In the genomic region with DNA sequence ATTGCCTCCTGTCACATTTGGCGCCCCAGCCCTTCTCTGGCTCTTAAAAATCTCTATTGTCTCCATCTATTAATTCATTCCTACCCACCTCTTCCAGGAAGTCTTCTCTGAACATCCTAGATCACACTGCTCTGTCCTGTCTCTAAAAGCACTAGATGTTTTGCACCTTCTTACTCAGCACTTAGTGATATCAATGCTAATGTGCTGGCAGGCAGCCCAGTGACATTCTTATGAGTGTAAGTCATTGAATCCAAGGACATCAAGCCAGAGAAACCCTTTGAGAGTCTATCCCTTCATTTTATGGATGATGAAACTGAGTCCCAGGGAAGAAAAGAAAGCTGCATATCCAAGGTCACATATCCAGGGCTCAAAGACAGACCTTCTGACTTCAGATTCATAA, we compare ENCODE assay signal across 12 cellular contexts. TPM values are rescaled to one million over a fixed set of nuclear protein-coding genes. Genes with fewer than 3 reads are reported as not detected.
DNase-seq lines count a peak whose midpoint lies in the region; ATAC-seq and TF ChIP-seq lines count a peak whose summit lies in the region.
"Had no signal": no experiment of that assay in that cellular context is flagged by ENCODE, and none has a peak within 500 bp of the region (broad histone marks: within the 10 kb centered on the region; RNA-seq: fewer than 3 reads in every experiment).

No MANE protein-coding gene starts in this region.

- TF ChIP-seq POLR2A in IMR-90 (IDR thresholded peaks at IDR 0.05; ENCODE audit: low read depth, low read length): no peak

- H3K36me3 Mint-ChIP-seq in activated CD4-positive, alpha-beta T cell treated with anti-CD3 and anti-CD28 coated beads for 36 hours (ENCODE audit: low read depth): no peaks in the 10 kb centered on the region
- no peaks in the 10 kb centered on the region for H3K36me3 Mint-ChIP-seq in activated CD4-positive, alpha-beta T cell treated with anti-CD3 and anti-CD28 coated beads, Interleukin-2, amount 10 ng/mL, durations not matched to agents 24 days and 14 days (ENCODE audit: low read depth)

- H3K4me1 ChIP-seq in IMR-90 (ENCODE audit: control insufficient read depth, insufficient read depth, low read length) (no peaks in the 10 kb centered on the region), trophoblast cell (ENCODE audit: control insufficient read depth in 1 of 2, insufficient read depth in 2 of 2, low read length in 2 of 2) (no peaks in the 10 kb centered on the region)
- H3K4me1 ChIP-seq: upper lobe of right lung had no signal

- CTCF ChIA-PET in activated CD4-positive, alpha-beta T cell treated with anti-CD3 and anti-CD28 coated beads for 36 hours (lab: Charles Lee): no interaction called here
- CTCF ChIA-PET in IMR-90 (lab: Yijun Ruan, JAX): no interaction called here

- peak; percentile 75 for ATAC-seq in activated CD4-positive, alpha-beta T cell treated with anti-CD3 and anti-CD28 coated beads for 36 hours
- ATAC-seq in IMR-90 (ENCODE audit: low read depth): no peak
- ATAC-seq in GM21717 (IDR thresholded peaks at IDR 0.05; ENCODE audit: unreplicated experiment): no peak
- ATAC-seq: upper lobe of right lung had no signal

- H4K8ac ChIP-seq in IMR-90 (ENCODE audit: low read depth in 2 of 2, low read length in 2 of 2) (no peak overlapping the region), trophoblast cell (ENCODE audit: low read depth, low read length) (no peak overlapping the region)

- no peak overlapping the region for H4K91ac ChIP-seq in IMR-90 (ENCODE audit: insufficient read depth, low read depth, low read length)
- no peak overlapping the region for H4K91ac ChIP-seq in trophoblast cell (ENCODE audit: low read depth, low read length)

- TF ChIP-seq CTCF in IMR-90 (conservative IDR thresholded peaks at IDR 0.05; ENCODE audit: low read depth, low read length) (no peak), brain microvascular endothelial cell (IDR thresholded peaks at IDR 0.05; ENCODE audit: low read depth, low read length, missing control alignments) (no peak)

- H3K4me2 ChIP-seq in IMR-90 (ENCODE audit: low read depth, low read length) (no peak overlapping the region), trophoblast cell (ENCODE audit: low read length) (no peak overlapping the region)

- no peak overlapping the region for H3K27ac ChIP-seq in IMR-90 (ENCODE audit: insufficient read depth, low read length)
- no peak overlapping the region for H3K27ac ChIP-seq in brain microvascular endothelial cell
- H3K27ac ChIP-seq in trophoblast cell (ENCODE audit: low read depth, low read length): no peak overlapping the region
- H3K27ac ChIP-seq: upper lobe of right lung had no signal

- no peak overlapping the region for H3K56ac ChIP-seq in IMR-90 (ENCODE audit: extremely low read depth, insufficient read depth, low read length)

- H3K27me3 ChIP-seq in IMR-90 (ENCODE audit: control insufficient read depth, insufficient read depth, low read length): peaks cover 15% of the 10 kb centered on the region
- peaks cover 10% of the 10 kb centered on the region for H3K27me3 ChIP-seq in brain microvascular endothelial cell (replicated peaks)
- H3K27me3 ChIP-seq in trophoblast cell (ENCODE audit: insufficient read depth, low read length): peaks cover 9% of the 10 kb centered on the region

- no peak overlapping the region for H2BK15ac ChIP-seq in IMR-90 (ENCODE audit: low read depth, low read length)

- no peaks in the 10 kb centered on the region for H4K20me1 ChIP-seq in IMR-90 (ENCODE audit: insufficient read depth, low read length)

- intact Hi-C loops in activated CD4-positive, alpha-beta T cell treated with anti-CD3 and anti-CD28 coated beads for 36 hours (cut with DNase I, micrococcal nuclease): no loop called here
- intact Hi-C loops in activated CD4-positive, alpha-beta T cell treated with anti-CD3 and anti-CD28 coated beads, Interleukin-2, amount 10 ng/mL, durations not matched to agents 24 days and 14 days (cut with micrococcal nuclease): no loop called here
- intact Hi-C loops in IMR-90 (cut with micrococcal nuclease): no loop called here

- no peaks in the 10 kb centered on the region for H3K9me1 ChIP-seq in IMR-90 (ENCODE audit: insufficient read depth, low read length)

- H3K9ac ChIP-seq in IMR-90 (ENCODE audit: low read depth, low read length) (no peak overlapping the region), trophoblast cell (ENCODE audit: low read length) (no peak overlapping the region)

- peak; percentile 65 for DNase-seq in activated CD4-positive, alpha-beta T cell treated with anti-CD3 and anti-CD28 coated beads for 36 hours
- DNase-seq in activated CD4-positive, alpha-beta T cell treated with anti-CD3 and anti-CD28 coated beads, Interleukin-2, amount 10 ng/mL, durations not matched to agents 24 days and 14 days: no peak
- DNase-seq in IMR-90: peak; percentile 55
- peak; percentile 80 for DNase-seq in brain microvascular endothelial cell
- peak; percentile 10 to 49 for DNase-seq in trophoblast cell
- no peak for DNase-seq in activated gamma-delta T cell (lab: John Stamatoyannopoulos, UW)
- no peak for DNase-seq in NCI-H1105 (lab: John Stamatoyannopoulos, UW)
- DNase-seq: NCI-H69, upper lobe of right lung had no signal

- no peaks in the 10 kb centered on the region for H3K9me3 Mint-ChIP-seq in activated CD4-positive, alpha-beta T cell treated with anti-CD3 and anti-CD28 coated beads for 36 hours (ENCODE audit: low read depth)
- H3K9me3 Mint-ChIP-seq in activated CD4-positive, alpha-beta T cell treated with anti-CD3 and anti-CD28 coated beads, Interleukin-2, amount 10 ng/mL, durations not matched to agents 24 days and 14 days: no peaks in the 10 kb centered on the region
- H3K9me3 Mint-ChIP-seq: activated T-helper 1 cell treated with anti-CD3 and anti-CD28 coated beads, Interleukin-12 subunit alpha, Interleukin-12 subunit beta, Interleukin-2, Interleukin-4 antibody, amounts not matched to agents 30 ng/mL and 10 ng/mL and 1 ng/mL, durations not matched to agents 14 hours and 24 hours and 36 hours had no signal

- no peak overlapping the region for H3K4me3 ChIP-seq in IMR-90 (ENCODE audit: insufficient read depth, low read depth, low read length)
- no peak overlapping the region for H3K4me3 ChIP-seq in brain microvascular endothelial cell (ENCODE audit: low read depth, low read length)
- H3K4me3 ChIP-seq in trophoblast cell (ENCODE audit: low read depth, low read length): no peak overlapping the region
- H3K4me3 ChIP-seq: upper lobe of right lung had no signal

- no peak overlapping the region for H2BK12ac ChIP-seq in trophoblast cell (ENCODE audit: low read length)

- no peak overlapping the region for H3K23ac ChIP-seq in IMR-90 (ENCODE audit: low read depth, low read length)
- H3K23ac ChIP-seq in trophoblast cell (ENCODE audit: low read length): no peak overlapping the region

- H2BK5ac ChIP-seq in IMR-90 (ENCODE audit: low read depth, low read length, poor library complexity, severe bottlenecking) (no peak overlapping the region), trophoblast cell (ENCODE audit: low read depth, low read length, poor library complexity) (no peak overlapping the region)

- H2BK120ac ChIP-seq in IMR-90 (ENCODE audit: low read depth, low read length) (no peak overlapping the region), trophoblast cell (ENCODE audit: insufficient read depth, low read length, poor library complexity) (no peak overlapping the region)

- H2AK5ac ChIP-seq in IMR-90 (ENCODE audit: low read depth, low read length) (no peak overlapping the region), trophoblast cell (ENCODE audit: low read length) (no peak overlapping the region)

- no peak overlapping the region for H3K14ac ChIP-seq in IMR-90 (replicated peaks; ENCODE audit: low read depth, low read length)
- no peak overlapping the region for H3K14ac ChIP-seq in trophoblast cell (ENCODE audit: low read length)

- 20% methylated on average over 1 of the region's 1 CpG; no CpG with 5 or more reads in 1 of the 2 experiments for WGBS in IMR-90 (ENCODE audit: extremely low coverage in 2 of 2, insufficient read length in 1 of 2), 2 experiments
- WGBS in trophoblast cell (ENCODE audit: extremely low coverage, insufficient coverage, insufficient read length): no CpG with 5 or more reads among the region's 1 CpG

- H3K36me3 ChIP-seq in IMR-90 (ENCODE audit: control insufficient read depth, insufficient read depth, low read length) (no peaks in the 10 kb centered on the region), brain microvascular endothelial cell (replicated peaks) (no peaks in the 10 kb centered on the region), trophoblast cell (ENCODE audit: control insufficient read depth in 1 of 2, insufficient read depth in 2 of 2, low read length in 2 of 2) (no peaks in the 10 kb centered on the region)
- H3K36me3 ChIP-seq: upper lobe of right lung had no signal

- no peaks in the 10 kb centered on the region for H3K79me2 ChIP-seq in trophoblast cell (ENCODE audit: control insufficient read depth, insufficient read depth, low read length, poor library complexity)

- H3K9me3 ChIP-seq in IMR-90 (ENCODE audit: control insufficient read depth, insufficient read depth, low read length): no peaks in the 10 kb centered on the region
- H3K9me3 ChIP-seq in trophoblast cell (ENCODE audit: insufficient read depth, low read depth, low read length): peaks cover 3% of the 10 kb centered on the region
- H3K9me3 ChIP-seq: upper lobe of right lung had no signal

- no peak overlapping the region for H3K4me3 Mint-ChIP-seq in activated CD4-positive, alpha-beta T cell treated with anti-CD3 and anti-CD28 coated beads for 36 hours
- H3K4me3 Mint-ChIP-seq in activated CD4-positive, alpha-beta T cell treated with anti-CD3 and anti-CD28 coated beads, Interleukin-2, amount 10 ng/mL, durations not matched to agents 24 days and 14 days: no peak overlapping the region
- H3K4me3 Mint-ChIP-seq: activated T-helper 1 cell treated with anti-CD3 and anti-CD28 coated beads, Interleukin-12 subunit alpha, Interleukin-12 subunit beta, Interleukin-2, Interleukin-4 antibody, amounts not matched to agents 30 ng/mL and 10 ng/mL and 1 ng/mL, durations not matched to agents 14 hours and 24 hours and 36 hours had no signal

- dilution Hi-C loops in IMR-90 (cut with HindIII; ENCODE audit: low sequenced_read_pairs, unreplicated experiment): no loop called here

- no peak overlapping the region for H4K5ac ChIP-seq in IMR-90 (ENCODE audit: low read depth, low read length)

- no peak overlapping the region for H4K12ac ChIP-seq in trophoblast cell (ENCODE audit: low read depth, low read length)

- no peak overlapping the region for H3K27ac Mint-ChIP-seq in activated CD4-positive, alpha-beta T cell treated with anti-CD3 and anti-CD28 coated beads for 36 hours
- H3K27ac Mint-ChIP-seq in activated CD4-positive, alpha-beta T cell treated with anti-CD3 and anti-CD28 coated beads, Interleukin-2, amount 10 ng/mL, durations not matched to agents 24 days and 14 days: no peak overlapping the region
- H3K27ac Mint-ChIP-seq: activated T-helper 1 cell treated with anti-CD3 and anti-CD28 coated beads, Interleukin-12 subunit alpha, Interleukin-12 subunit beta, Interleukin-2, Interleukin-4 antibody, amounts not matched to agents 30 ng/mL and 10 ng/mL and 1 ng/mL, durations not matched to agents 14 hours and 24 hours and 36 hours had no signal

- H2AFZ ChIP-seq in IMR-90 (replicated peaks; ENCODE audit: low read length, poor library complexity) (no peak overlapping the region), trophoblast cell (ENCODE audit: insufficient read depth, low read length, poor library complexity) (no peak overlapping the region)

- H3K18ac ChIP-seq in IMR-90 (ENCODE audit: low read depth, low read length): no peak overlapping the region
- no peak overlapping the region for H3K18ac ChIP-seq in trophoblast cell (ENCODE audit: low read length)

- peaks cover 10% of the 10 kb centered on the region for H3K4me1 Mint-ChIP-seq in activated CD4-positive, alpha-beta T cell treated with anti-CD3 and anti-CD28 coated beads for 36 hours
- peaks cover 9% of the 10 kb centered on the region for H3K4me1 Mint-ChIP-seq in activated CD4-positive, alpha-beta T cell treated with anti-CD3 and anti-CD28 coated beads, Interleukin-2, amount 10 ng/mL, durations not matched to agents 24 days and 14 days

- in situ Hi-C loops in IMR-90 (cut with MboI; ENCODE audit: low sequenced_read_pairs) (no loop called here), brain microvascular endothelial cell (cut with HindIII; ENCODE audit: low pct_ligation_motif_present, low sequenced_read_pairs) (no loop called here)

- no TSS peak for BruUV-seq in IMR-90 (replicated peaks; lab: Mats Ljungman, UMichigan)

- no peaks in the 10 kb centered on the region for H3K79me1 ChIP-seq in IMR-90 (ENCODE audit: low read depth in 1 of 2, low read length in 2 of 2)
- no peaks in the 10 kb centered on the region for H3K79me1 ChIP-seq in trophoblast cell (ENCODE audit: low read length)

- no peak for TF ChIP-seq RAD21 in IMR-90 (IDR thresholded peaks at IDR 0.05; ENCODE audit: low read length)

- POLR2A ChIA-PET in activated CD4-positive, alpha-beta T cell treated with anti-CD3 and anti-CD28 coated beads for 36 hours (lab: Charles Lee): interaction anchor here (0.6 kb wide), 2 partner anchors 9 to 142 kb away, joined by 5 to 7 read pairs; no protein-coding TSS in a partner anchor
- POLR2A ChIA-PET in IMR-90 (lab: Charles Lee; ENCODE audit: unreplicated experiment): no interaction called here

- H3K4ac ChIP-seq in IMR-90 (ENCODE audit: low read depth, low read length): no peak overlapping the region
- H3K4ac ChIP-seq in trophoblast cell (ENCODE audit: low read depth, low read length): no peak overlapping the region

- H2AK9ac ChIP-seq in IMR-90 (replicated peaks; ENCODE audit: low read depth, low read length, poor library complexity): no peak overlapping the region

- peaks cover 20% of the 10 kb centered on the region for H3K27me3 Mint-ChIP-seq in activated CD4-positive, alpha-beta T cell treated with anti-CD3 and anti-CD28 coated beads for 36 hours
- H3K27me3 Mint-ChIP-seq in activated CD4-positive, alpha-beta T cell treated with anti-CD3 and anti-CD28 coated beads, Interleukin-2, amount 10 ng/mL, durations not matched to agents 24 days and 14 days: peaks cover 19% of the 10 kb centered on the region

- H2BK20ac ChIP-seq in IMR-90 (ENCODE audit: low read depth, low read length): no peak overlapping the region

RNA-seq across cellular contexts. Expression of gene PAX2, which starts 48.3 kb away (rescaled TPM):
- total RNA-seq in activated CD4-positive, alpha-beta T cell treated with anti-CD3 and anti-CD28 coated beads for 36 hours: under 1 TPM; 0.05 to 0.09 TPM
- 0.07 TPM in 1 of 2 replicates, not detected in the other for total RNA-seq in activated CD4-positive, alpha-beta T cell treated with anti-CD3 and anti-CD28 coated beads, Interleukin-2, amount 10 ng/mL, durations not matched to agents 24 days and 14 days
- total RNA-seq in IMR-90 (2012; rRNA removed): not detected in 2 replicates
- polyA plus RNA-seq in IMR-90 (2012; rRNA removed): not detected in 2 replicates
- polyA plus RNA-seq in IMR-90 (2012; cell fraction: cytosol; rRNA removed): not detected in 2 replicates
- not detected in 2 replicates for polyA plus RNA-seq in IMR-90 (2012; cell fraction: nucleus; rRNA removed; ENCODE audit: low replicate concordance)
- 0.01 TPM in 1 of 2 replicates, not detected in the other for polyA plus RNA-seq in trophoblast cell (2013)
- total RNA-seq: activated T-helper 1 cell treated with anti-CD3 and anti-CD28 coated beads, Interleukin-12 subunit alpha, Interleukin-12 subunit beta, Interleukin-2, Interleukin-4 antibody, amounts not matched to agents 30 ng/mL and 10 ng/mL and 1 ng/mL, durations not matched to agents 14 hours and 24 hours and 36 hours; upper lobe of right lung had no signal
- polyA plus RNA-seq: keratinocyte had no signal

Comparison
In these comparisons a context has a peak if more than half of its experiments do, and no peak if none do; other contexts are left out.
1. DNase-seq: peak in activated CD4-positive, alpha-beta T cell treated with anti-CD3 and anti-CD28 coated beads for 36 hours (single experiment), IMR-90 (single experiment), brain microvascular endothelial cell (single experiment) and trophoblast cell (2 of 2); none in activated CD4-positive, alpha-beta T cell treated with anti-CD3 and anti-CD28 coated beads, Interleukin-2, amount 10 ng/mL, durations not matched to agents 24 days and 14 days (single experiment), activated gamma-delta T cell (single experiment) and NCI-H1105 (single experiment).